In the genomic region with DNA sequence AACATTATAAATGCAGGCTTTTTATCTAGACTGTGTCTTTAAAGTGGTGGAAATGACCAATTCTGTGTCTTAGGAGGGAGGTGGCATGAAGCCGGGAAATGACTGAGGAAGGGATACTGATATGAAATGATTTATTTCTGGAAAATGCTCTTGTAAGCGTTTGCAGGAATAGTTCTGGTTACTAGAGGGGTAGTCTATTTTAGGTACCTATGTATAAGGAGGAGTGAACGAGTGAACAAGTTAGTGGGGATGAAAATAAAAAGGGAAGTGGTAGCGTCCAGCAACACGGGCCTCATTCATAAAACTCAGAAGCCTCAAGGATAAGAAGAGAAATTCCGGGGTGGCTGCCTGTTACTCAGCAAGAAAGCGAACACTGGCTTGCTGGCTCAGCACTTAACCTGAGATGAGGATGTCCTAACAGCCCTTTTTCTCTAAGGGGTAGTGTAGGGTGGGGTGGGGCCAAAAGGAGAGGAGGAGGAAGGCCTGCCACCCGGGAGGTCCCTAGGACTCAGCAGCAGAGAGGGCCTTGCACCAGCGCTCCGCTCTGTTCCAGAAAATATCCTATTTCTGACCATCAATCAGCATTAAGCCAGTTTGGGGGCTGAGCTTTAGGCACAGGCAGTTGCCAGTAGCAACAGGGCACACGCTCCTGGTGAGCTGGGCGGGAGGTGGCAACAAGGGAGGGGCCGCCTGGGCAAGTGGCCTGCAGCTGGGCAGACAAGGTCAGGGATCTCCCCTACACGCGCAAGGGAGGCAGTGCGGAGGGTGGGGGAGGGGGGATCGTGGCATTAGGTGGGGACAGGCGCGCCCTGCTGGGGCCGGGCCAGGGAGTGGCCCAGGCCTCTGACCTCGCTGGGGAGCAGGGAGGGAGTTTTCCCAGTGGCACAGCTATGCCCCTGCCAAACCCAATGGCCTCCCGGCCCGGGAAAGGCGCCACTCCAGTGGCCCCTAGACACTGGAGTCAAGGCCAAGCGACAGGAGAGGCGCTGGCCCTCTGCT, we compare ENCODE assay signal across 1 cellular context.
TF ChIP-seq lines count a peak whose summit lies in the region.

No MANE protein-coding gene starts in this region.

TF ChIP-seq in HEK293, 187 proteins besides CTCF, POLR2A, EP300 and RAD21 (continued from another document and continues in another):
- TF ChIP-seq, protein P1, sequence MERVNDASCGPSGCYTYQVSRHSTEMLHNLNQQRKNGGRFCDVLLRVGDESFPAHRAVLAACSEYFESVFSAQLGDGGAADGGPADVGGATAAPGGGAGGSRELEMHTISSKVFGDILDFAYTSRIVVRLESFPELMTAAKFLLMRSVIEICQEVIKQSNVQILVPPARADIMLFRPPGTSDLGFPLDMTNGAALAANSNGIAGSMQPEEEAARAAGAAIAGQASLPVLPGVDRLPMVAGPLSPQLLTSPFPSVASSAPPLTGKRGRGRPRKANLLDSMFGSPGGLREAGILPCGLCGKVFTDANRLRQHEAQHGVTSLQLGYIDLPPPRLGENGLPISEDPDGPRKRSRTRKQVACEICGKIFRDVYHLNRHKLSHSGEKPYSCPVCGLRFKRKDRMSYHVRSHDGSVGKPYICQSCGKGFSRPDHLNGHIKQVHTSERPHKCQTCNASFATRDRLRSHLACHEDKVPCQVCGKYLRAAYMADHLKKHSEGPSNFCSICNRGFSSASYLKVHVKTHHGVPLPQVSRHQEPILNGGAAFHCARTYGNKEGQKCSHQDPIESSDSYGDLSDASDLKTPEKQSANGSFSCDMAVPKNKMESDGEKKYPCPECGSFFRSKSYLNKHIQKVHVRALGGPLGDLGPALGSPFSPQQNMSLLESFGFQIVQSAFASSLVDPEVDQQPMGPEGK (tag by site-specific recombination; IDR thresholded peaks at IDR 0.05): peak; percentile 77
- TF ChIP-seq ZBTB20 (tag by site-specific recombination; IDR thresholded peaks at IDR 0.05) (peak; percentile 86), SETDB1 (IDR thresholded peaks at IDR 0.05; ENCODE audit: insufficient read length, low read length) (no peak), ZNF623 (tag by site-specific recombination; IDR thresholded peaks at IDR 0.05) (no peak), ZSCAN23 (tag by site-specific recombination; IDR thresholded peaks at IDR 0.05) (no peak), ZNF48 (tag by site-specific recombination; IDR thresholded peaks at IDR 0.05) (no peak), ZNF366 (tag by site-specific recombination; conservative IDR thresholded peaks at IDR 0.05) (no peak), SP3 (tag by site-specific recombination; IDR thresholded peaks at IDR 0.05) (peak; percentile 67), ZBTB17 (tag by site-specific recombination; IDR thresholded peaks at IDR 0.05) (no peak), BCL11A (tag by site-specific recombination; IDR thresholded peaks at IDR 0.05; ENCODE audit: low read depth) (no peak), ZNF843 (tag by site-specific recombination; IDR thresholded peaks at IDR 0.05) (no peak), ZNF433 (tag by site-specific recombination; IDR thresholded peaks at IDR 0.05; ENCODE audit: low read depth) (no peak), ZBTB8A (tag by site-specific recombination; IDR thresholded peaks at IDR 0.05) (peak; percentile 46; the same call in 1 of the 2 replicates), WT1 (tag by site-specific recombination; IDR thresholded peaks at IDR 0.05) (peak; percentile 75), ZNF24 (tag by site-specific recombination; IDR thresholded peaks at IDR 0.05) (no peak), YY1 (tag by site-specific recombination; IDR thresholded peaks at IDR 0.05) (no peak), ZNF341 (tag by site-specific recombination; IDR thresholded peaks at IDR 0.05; ENCODE audit: low read depth) (peak; percentile 96), SP2 (tag by site-specific recombination; IDR thresholded peaks at IDR 0.05) (peak; percentile 52), ZNF785 (tag by site-specific recombination; IDR thresholded peaks at IDR 0.05) (no peak), ZNF610 (tag by site-specific recombination; IDR thresholded peaks at IDR 0.05; ENCODE audit: borderline replicate concordance) (no peak), GLIS2 (tag by site-specific recombination; IDR thresholded peaks at IDR 0.05) (peak; percentile 82), ZNF274 (IDR thresholded peaks at IDR 0.05; ENCODE audit: low read length) (no peak), ZNF274 (tag by site-specific recombination; IDR thresholded peaks at IDR 0.05; ENCODE audit: borderline replicate concordance) (no peak), BCL11B (tag by site-specific recombination; IDR thresholded peaks at IDR 0.05; ENCODE audit: low read depth) (no peak), ZNF677 (tag by site-specific recombination; IDR thresholded peaks at IDR 0.05) (no peak), ZNF664 (tag by site-specific recombination; IDR thresholded peaks at IDR 0.05) (no peak), ZNF335 (tag by site-specific recombination; conservative IDR thresholded peaks at IDR 0.05) (peak; percentile 72), KLF1 (tag by site-specific recombination; IDR thresholded peaks at IDR 0.05) (peak; percentile 95), ZNF223 (tag by site-specific recombination; IDR thresholded peaks at IDR 0.05) (no peak), HOXD13 (CRISPR knock-in tag; IDR thresholded peaks at IDR 0.05; ENCODE audit: borderline replicate concordance) (no peak), ZFP41 (tag by site-specific recombination; IDR thresholded peaks at IDR 0.05; ENCODE audit: borderline replicate concordance) (no peak), GLIS1 (tag by site-specific recombination; IDR thresholded peaks at IDR 0.05) (peak; percentile 86), ZNF248 (tag by site-specific recombination; IDR thresholded peaks at IDR 0.05) (no peak), ZNF146 (tag by site-specific recombination; IDR thresholded peaks at IDR 0.05) (no peak)
- TF ChIP-seq, protein P2, sequence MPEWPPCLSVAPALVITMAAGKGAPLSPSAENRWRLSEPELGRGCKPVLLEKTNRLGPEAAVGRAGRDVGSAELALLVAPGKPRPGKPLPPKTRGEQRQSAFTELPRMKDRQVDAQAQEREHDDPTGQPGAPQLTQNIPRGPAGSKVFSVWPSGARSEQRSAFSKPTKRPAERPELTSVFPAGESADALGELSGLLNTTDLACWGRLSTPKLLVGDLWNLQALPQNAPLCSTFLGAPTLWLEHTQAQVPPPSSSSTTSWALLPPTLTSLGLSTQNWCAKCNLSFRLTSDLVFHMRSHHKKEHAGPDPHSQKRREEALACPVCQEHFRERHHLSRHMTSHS (tag by site-specific recombination; IDR thresholded peaks at IDR 0.05): no peak
- TF ChIP-seq, protein P3, sequence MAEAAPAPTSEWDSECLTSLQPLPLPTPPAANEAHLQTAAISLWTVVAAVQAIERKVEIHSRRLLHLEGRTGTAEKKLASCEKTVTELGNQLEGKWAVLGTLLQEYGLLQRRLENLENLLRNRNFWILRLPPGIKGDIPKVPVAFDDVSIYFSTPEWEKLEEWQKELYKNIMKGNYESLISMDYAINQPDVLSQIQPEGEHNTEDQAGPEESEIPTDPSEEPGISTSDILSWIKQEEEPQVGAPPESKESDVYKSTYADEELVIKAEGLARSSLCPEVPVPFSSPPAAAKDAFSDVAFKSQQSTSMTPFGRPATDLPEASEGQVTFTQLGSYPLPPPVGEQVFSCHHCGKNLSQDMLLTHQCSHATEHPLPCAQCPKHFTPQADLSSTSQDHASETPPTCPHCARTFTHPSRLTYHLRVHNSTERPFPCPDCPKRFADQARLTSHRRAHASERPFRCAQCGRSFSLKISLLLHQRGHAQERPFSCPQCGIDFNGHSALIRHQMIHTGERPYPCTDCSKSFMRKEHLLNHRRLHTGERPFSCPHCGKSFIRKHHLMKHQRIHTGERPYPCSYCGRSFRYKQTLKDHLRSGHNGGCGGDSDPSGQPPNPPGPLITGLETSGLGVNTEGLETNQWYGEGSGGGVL (tag by site-specific recombination; IDR thresholded peaks at IDR 0.05): no peak
- TF ChIP-seq, protein P4, sequence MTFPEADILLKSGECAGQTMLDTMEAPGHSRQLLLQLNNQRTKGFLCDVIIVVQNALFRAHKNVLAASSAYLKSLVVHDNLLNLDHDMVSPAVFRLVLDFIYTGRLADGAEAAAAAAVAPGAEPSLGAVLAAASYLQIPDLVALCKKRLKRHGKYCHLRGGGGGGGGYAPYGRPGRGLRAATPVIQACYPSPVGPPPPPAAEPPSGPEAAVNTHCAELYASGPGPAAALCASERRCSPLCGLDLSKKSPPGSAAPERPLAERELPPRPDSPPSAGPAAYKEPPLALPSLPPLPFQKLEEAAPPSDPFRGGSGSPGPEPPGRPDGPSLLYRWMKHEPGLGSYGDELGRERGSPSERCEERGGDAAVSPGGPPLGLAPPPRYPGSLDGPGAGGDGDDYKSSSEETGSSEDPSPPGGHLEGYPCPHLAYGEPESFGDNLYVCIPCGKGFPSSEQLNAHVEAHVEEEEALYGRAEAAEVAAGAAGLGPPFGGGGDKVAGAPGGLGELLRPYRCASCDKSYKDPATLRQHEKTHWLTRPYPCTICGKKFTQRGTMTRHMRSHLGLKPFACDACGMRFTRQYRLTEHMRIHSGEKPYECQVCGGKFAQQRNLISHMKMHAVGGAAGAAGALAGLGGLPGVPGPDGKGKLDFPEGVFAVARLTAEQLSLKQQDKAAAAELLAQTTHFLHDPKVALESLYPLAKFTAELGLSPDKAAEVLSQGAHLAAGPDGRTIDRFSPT (tag by site-specific recombination; IDR thresholded peaks at IDR 0.05): 0 out of 2 replicates have a peak, but pooled peaks have one; percentile 35
- TF ChIP-seq, protein P5, sequence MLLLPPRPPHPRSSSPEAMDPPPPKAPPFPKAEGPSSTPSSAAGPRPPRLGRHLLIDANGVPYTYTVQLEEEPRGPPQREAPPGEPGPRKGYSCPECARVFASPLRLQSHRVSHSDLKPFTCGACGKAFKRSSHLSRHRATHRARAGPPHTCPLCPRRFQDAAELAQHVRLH (tag by site-specific recombination; IDR thresholded peaks at IDR 0.05): no peak
- TF ChIP-seq, protein P6, sequence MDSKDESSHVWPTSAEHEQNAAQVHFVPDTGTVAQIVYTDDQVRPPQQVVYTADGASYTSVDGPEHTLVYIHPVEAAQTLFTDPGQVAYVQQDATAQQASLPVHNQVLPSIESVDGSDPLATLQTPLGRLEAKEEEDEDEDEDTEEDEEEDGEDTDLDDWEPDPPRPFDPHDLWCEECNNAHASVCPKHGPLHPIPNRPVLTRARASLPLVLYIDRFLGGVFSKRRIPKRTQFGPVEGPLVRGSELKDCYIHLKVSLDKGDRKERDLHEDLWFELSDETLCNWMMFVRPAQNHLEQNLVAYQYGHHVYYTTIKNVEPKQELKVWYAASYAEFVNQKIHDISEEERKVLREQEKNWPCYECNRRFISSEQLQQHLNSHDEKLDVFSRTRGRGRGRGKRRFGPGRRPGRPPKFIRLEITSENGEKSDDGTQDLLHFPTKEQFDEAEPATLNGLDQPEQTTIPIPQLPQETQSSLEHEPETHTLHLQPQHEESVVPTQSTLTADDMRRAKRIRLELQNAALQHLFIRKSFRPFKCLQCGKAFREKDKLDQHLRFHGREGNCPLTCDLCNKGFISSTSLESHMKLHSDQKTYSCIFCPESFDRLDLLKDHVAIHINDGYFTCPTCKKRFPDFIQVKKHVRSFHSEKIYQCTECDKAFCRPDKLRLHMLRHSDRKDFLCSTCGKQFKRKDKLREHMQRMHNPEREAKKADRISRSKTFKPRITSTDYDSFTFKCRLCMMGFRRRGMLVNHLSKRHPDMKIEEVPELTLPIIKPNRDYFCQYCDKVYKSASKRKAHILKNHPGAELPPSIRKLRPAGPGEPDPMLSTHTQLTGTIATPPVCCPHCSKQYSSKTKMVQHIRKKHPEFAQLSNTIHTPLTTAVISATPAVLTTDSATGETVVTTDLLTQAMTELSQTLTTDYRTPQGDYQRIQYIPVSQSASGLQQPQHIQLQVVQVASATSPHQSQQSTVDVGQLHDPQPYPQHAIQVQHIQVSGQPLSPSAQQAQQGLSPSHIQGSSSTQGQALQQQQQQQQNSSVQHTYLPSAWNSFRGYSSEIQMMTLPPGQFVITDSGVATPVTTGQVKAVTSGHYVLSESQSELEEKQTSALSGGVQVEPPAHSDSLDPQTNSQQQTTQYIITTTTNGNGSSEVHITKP (tag by site-specific recombination; IDR thresholded peaks at IDR 0.05): peak; percentile 94
- TF ChIP-seq, protein P7, sequence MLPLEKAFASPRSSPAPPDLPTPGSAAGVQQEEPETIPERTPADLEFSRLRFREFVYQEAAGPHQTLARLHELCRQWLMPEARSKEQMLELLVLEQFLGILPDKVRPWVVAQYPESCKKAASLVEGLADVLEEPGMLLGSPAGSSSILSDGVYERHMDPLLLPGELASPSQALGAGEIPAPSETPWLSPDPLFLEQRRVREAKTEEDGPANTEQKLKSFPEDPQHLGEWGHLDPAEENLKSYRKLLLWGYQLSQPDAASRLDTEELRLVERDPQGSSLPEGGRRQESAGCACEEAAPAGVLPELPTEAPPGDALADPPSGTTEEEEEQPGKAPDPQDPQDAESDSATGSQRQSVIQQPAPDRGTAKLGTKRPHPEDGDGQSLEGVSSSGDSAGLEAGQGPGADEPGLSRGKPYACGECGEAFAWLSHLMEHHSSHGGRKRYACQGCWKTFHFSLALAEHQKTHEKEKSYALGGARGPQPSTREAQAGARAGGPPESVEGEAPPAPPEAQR (tag by site-specific recombination; IDR thresholded peaks at IDR 0.05): no peak
- TF ChIP-seq, protein P8, sequence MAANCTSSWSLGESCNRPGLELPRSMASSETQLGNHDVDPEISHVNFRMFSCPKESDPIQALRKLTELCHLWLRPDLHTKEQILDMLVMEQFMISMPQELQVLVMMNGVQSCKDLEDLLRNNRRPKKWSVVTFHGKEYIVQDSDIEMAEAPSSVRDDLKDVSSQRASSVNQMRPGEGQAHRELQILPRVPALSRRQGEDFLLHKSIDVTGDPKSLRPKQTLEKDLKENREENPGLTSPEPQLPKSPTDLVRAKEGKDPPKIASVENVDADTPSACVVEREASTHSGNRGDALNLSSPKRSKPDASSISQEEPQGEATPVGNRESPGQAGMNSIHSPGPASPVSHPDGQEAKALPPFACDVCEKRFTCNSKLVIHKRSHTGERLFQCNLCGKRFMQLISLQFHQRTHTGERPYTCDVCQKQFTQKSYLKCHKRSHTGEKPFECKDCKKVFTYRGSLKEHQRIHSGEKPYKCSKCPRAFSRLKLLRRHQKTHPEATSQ (tag by site-specific recombination; IDR thresholded peaks at IDR 0.05): no peak
- TF ChIP-seq, protein P9, sequence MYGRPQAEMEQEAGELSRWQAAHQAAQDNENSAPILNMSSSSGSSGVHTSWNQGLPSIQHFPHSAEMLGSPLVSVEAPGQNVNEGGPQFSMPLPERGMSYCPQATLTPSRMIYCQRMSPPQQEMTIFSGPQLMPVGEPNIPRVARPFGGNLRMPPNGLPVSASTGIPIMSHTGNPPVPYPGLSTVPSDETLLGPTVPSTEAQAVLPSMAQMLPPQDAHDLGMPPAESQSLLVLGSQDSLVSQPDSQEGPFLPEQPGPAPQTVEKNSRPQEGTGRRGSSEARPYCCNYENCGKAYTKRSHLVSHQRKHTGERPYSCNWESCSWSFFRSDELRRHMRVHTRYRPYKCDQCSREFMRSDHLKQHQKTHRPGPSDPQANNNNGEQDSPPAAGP (tag by site-specific recombination; IDR thresholded peaks at IDR 0.05): peak; percentile 77
- TF ChIP-seq, protein P10, sequence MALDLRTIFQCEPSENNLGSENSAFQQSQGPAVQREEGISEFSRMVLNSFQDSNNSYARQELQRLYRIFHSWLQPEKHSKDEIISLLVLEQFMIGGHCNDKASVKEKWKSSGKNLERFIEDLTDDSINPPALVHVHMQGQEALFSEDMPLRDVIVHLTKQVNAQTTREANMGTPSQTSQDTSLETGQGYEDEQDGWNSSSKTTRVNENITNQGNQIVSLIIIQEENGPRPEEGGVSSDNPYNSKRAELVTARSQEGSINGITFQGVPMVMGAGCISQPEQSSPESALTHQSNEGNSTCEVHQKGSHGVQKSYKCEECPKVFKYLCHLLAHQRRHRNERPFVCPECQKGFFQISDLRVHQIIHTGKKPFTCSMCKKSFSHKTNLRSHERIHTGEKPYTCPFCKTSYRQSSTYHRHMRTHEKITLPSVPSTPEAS (tag by site-specific recombination; IDR thresholded peaks at IDR 0.05): no peak
